ENCODE assay signal across 15 cellular contexts in the genomic region with DNA sequence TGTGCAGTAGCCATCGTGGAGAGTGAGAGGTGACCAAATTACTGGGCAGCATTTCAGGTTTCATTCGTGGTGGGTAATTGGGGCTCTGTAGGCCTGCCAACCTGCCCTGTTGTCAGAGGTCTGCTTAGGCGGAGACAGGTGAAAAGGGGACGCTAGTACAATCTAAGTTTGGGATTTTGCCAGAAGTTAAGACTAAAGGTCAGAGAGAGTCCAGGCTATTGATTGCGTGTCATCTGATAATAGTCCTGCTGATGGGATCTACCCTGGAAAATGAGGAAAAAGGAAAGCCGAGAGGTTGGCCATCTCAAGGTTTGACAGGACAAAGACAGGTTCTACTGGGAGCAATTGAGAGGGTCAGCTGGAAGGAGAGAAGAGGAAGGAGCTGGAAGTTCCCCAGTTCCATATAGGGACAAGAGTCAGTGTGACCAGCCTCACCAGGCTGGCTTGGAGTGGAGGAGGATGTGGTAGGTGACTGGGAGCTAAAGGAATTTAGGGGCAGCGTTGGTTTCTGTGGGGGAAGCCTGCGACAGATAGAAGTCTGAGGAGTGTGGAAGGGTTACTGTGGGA. TPM values are rescaled to one million over a fixed set of nuclear protein-coding genes. Genes with fewer than 3 reads are reported as not detected.
DNase-seq lines count a peak whose midpoint lies in the region; ATAC-seq, FAIRE-seq and TF ChIP-seq lines count a peak whose summit lies in the region.
"Had no signal": no experiment of that assay in that cellular context is flagged by ENCODE, and none has a peak within 500 bp of the region (broad histone marks: within the 10 kb centered on the region; RNA-seq: fewer than 3 reads in every experiment).

No MANE protein-coding gene starts in this region.

- H3K9ac ChIP-seq in smooth muscle cell (ENCODE audit: low read depth) = no peak overlapping the region

- H3K27me3 Mint-ChIP-seq in HFFc6 (ENCODE audit: insufficient read depth) = no peaks in the 10 kb centered on the region
- H3K27me3 Mint-ChIP-seq: activated CD8-positive, alpha-beta T cell treated with anti-CD3 and anti-CD28 coated beads for 36 hours; activated T-helper 17 cell treated with anti-CD3 and anti-CD28 coated beads, Interleukin-2, amount 50 U/mL, for 72 hours; CD4-positive, CD25-positive, alpha-beta regulatory T cell; progenitor cell of endocrine pancreas had no signal

- H3K4me3 ChIP-seq in adrenal gland (no peak overlapping the region), smooth muscle cell (no peak overlapping the region)
- H3K4me3 ChIP-seq: ascending aorta had no signal

- H3K36me3 ChIP-seq in adrenal gland (replicated peaks in 1 of 2) (no peaks in the 10 kb centered on the region), smooth muscle cell (ENCODE audit: low read depth) (no peaks in the 10 kb centered on the region)
- H3K36me3 ChIP-seq: ascending aorta had no signal

- intact Hi-C loops in adrenal gland (cut with DNase I) (loop anchor here in 1 of 2 donors (5.0 kb wide), 1 partner anchor 35 kb away; no protein-coding TSS in a partner anchor), left colon (cut with DNase I, micrococcal nuclease) (no loop called here)

- H3K79me2 ChIP-seq in smooth muscle cell (ENCODE audit: low read depth) = peaks cover 72% of the 10 kb centered on the region

- H3K4me3 Mint-ChIP-seq in HFFc6 = no peak overlapping the region
- H3K4me3 Mint-ChIP-seq: activated CD8-positive, alpha-beta T cell treated with anti-CD3 and anti-CD28 coated beads for 36 hours; activated T-helper 17 cell treated with anti-CD3 and anti-CD28 coated beads, Interleukin-2, amount 50 U/mL, for 72 hours; CD4-positive, CD25-positive, alpha-beta regulatory T cell had no signal

- H2AFZ ChIP-seq in smooth muscle cell (ENCODE audit: low read depth) = no peak overlapping the region

- H3F3A ChIP-seq in smooth muscle cell (ENCODE audit: low read depth) = no peaks in the 10 kb centered on the region

- H4K20me1 ChIP-seq in smooth muscle cell (ENCODE audit: low read depth) = peaks cover 82% of the 10 kb centered on the region

- H3K27ac ChIP-seq in adrenal gland (peak overlapping the region in 3 of 5 donors; percentile 78 to 87 (median 82)), smooth muscle cell (ENCODE audit: low read depth) (peak overlapping the region; percentile 70)
- H3K27ac ChIP-seq: ascending aorta had no signal

- DNase-seq in HFFc6 (peak; percentile 30), adrenal gland (no peak), left colon (no peak), smooth muscle cell (lab: John Stamatoyannopoulos, UW; ENCODE audit: unreplicated experiment) (no peak), urothelium cell line (ENCODE audit: low spot score) (no peak), GM12892 (ENCODE audit: insufficient read length) (no peak)
- no peak for DNase-seq in stimulated activated naive CD4-positive, alpha-beta T cell treated with Interleukin-2 at 50 U/mL for 16 hours (lab: John Stamatoyannopoulos, UW)
- DNase-seq: activated CD8-positive, alpha-beta T cell treated with anti-CD3 and anti-CD28 coated beads for 36 hours; CD4-positive, CD25-positive, alpha-beta regulatory T cell; SIG-M5; stimulated activated CD4-positive, alpha-beta T cell treated with anti-CD3 and anti-CD28 coated beads, Interleukin-2, amount 100 ng/mL, for 48 hours had no signal

- FAIRE-seq in urothelium cell line (lab: Jason Lieb, UNC) = no peak
- FAIRE-seq in GM12892 (lab: Jason Lieb, UNC) = no peak

- H3K4me1 ChIP-seq in adrenal gland (replicated peaks in 1 of 2) (peaks cover 42 to 60% of the 10 kb centered on the region in 2 donors), smooth muscle cell (ENCODE audit: low read depth) (no peaks in the 10 kb centered on the region)

- no peak overlapping the region for H3K27ac Mint-ChIP-seq in HFFc6
- H3K27ac Mint-ChIP-seq: activated CD8-positive, alpha-beta T cell treated with anti-CD3 and anti-CD28 coated beads for 36 hours; activated T-helper 17 cell treated with anti-CD3 and anti-CD28 coated beads, Interleukin-2, amount 50 U/mL, for 72 hours; progenitor cell of endocrine pancreas had no signal

- H3K27me3 ChIP-seq in adrenal gland (no peaks in the 10 kb centered on the region), smooth muscle cell (ENCODE audit: low read depth) (no peaks in the 10 kb centered on the region)
- H3K27me3 ChIP-seq: ascending aorta had no signal

- 66 to 85% (median 76%) methylated on average over 8 of the region's 8 CpGs for WGBS in adrenal gland, 4 donors
- 74% methylated on average over 8 of the region's 8 CpGs for WGBS in smooth muscle cell (ENCODE audit: low lambda C conversion rate)

- ATAC-seq in left colon = peak; percentile 18
- ATAC-seq in HG02840 (IDR thresholded peaks at IDR 0.05; ENCODE audit: low FRiP score, unreplicated experiment) = no peak
- ATAC-seq: activated CD8-positive, alpha-beta T cell treated with anti-CD3 and anti-CD28 coated beads for 36 hours; activated T-helper 17 cell treated with anti-CD3 and anti-CD28 coated beads, Interleukin-2, amount 50 U/mL, for 72 hours had no signal

- peaks cover 6% of the 10 kb centered on the region for H3K4me1 Mint-ChIP-seq in HFFc6 (ENCODE audit: low read depth)

- TF ChIP-seq POLR2A in adrenal gland (IDR thresholded peaks at IDR 0.05) (no peak), GM12892 (IDR thresholded peaks at IDR 0.05; ENCODE audit: low read depth, low read length) (no peak)

- H3K4me2 ChIP-seq in smooth muscle cell = peak overlapping the region; percentile 36

- no peak for TF ChIP-seq CTCF in HFFc6 (IDR thresholded peaks at IDR 0.05)
- TF ChIP-seq CTCF in adrenal gland (IDR thresholded peaks at IDR 0.05) = no peak
- TF ChIP-seq CTCF in smooth muscle cell (IDR thresholded peaks at IDR 0.05; ENCODE audit: borderline replicate concordance, insufficient read depth, poor library complexity, severe bottlenecking) = no peak

- H3K9me3 Mint-ChIP-seq in HFFc6 = no peaks in the 10 kb centered on the region
- H3K9me3 Mint-ChIP-seq: activated CD8-positive, alpha-beta T cell treated with anti-CD3 and anti-CD28 coated beads for 36 hours; activated T-helper 17 cell treated with anti-CD3 and anti-CD28 coated beads, Interleukin-2, amount 50 U/mL, for 72 hours; CD4-positive, CD25-positive, alpha-beta regulatory T cell had no signal

- peaks cover 15% of the 10 kb centered on the region for H3K36me3 Mint-ChIP-seq in HFFc6 (ENCODE audit: low read depth)

- H3K9me3 ChIP-seq in adrenal gland (replicated peaks in 1 of 3) (no peaks in the 10 kb centered on the region), smooth muscle cell (replicated peaks; ENCODE audit: low read depth) (no peaks in the 10 kb centered on the region)
- H3K9me3 ChIP-seq: ascending aorta had no signal

RNA-seq across cellular contexts. Expression of gene ARFGEF2, which starts 10.9 kb away (rescaled TPM):
- total RNA-seq in HFFc6 (2021; fragmentation: NEBNext Ultra II Directional; extraction: Animal tissue kit (Norgen Biotek cat#: 25700)) = 10 to 100 TPM; 25.4 to 28.3 (median 26.2) TPM
- total RNA-seq in adrenal gland = 100 to 1,000 TPM in 2 of 8 donors, 10 to 100 TPM in 6; 52.8 to 128 (median 79.4) TPM
- 10 to 100 TPM; 17.1 to 80.3 (median 33.1) TPM for polyA plus RNA-seq in adrenal gland
- 10 to 100 TPM; 58.7 to 87.1 TPM for total RNA-seq in left colon
- 29.6 and 34.6 TPM in 2 replicates for total RNA-seq in smooth muscle cell
- 6.5 and 9.4 TPM in 2 replicates for polyA plus RNA-seq in smooth muscle cell
- polyA plus RNA-seq in GM12892 (2012; ENCODE audit: missing spikeins) = 17.0 TPM
